Comparison of ENCODE assay signal across 8 cellular contexts in the genomic region with DNA sequence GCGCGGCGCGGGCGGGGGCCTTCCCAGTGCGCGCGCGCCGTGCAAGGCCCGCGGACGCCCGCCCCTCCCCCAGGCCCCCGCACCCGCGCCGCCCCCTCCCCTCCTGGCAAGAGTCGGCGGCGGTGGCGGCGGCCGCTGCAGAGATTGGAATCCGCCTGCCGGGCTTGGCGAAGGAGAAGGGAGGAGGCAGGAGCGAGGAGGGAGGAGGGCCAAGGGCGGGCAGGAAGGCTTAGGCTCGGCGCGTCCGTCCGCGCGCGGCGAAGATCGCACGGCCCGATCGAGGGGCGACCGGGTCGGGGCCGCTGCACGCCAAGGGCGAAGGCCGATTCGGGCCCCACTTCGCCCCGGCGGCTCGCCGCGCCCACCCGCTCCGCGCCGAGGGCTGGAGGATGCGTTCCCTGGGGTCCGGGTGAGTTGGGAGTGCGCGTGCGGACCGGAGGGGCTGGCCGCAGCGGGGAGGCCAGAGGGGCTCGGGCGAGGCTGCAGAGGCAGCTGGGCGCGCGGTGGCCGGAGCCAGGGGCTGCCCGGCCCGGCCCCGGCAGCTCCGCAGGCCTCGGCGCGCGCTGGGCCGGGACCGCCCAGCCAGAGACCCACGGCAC. TPM values are rescaled to one million over a fixed set of nuclear protein-coding genes. Genes with fewer than 3 reads are reported as not detected.
A peak's percentile ranks its signal among the peaks of the same experiment; 100 is the strongest.
DNase-seq lines count a peak whose midpoint lies in the region; ATAC-seq lines count a peak whose summit lies in the region.

BMPR1A (plus strand) TSS at position 109 of the 599 bp plus-strand sequence. CDS start 119,400 bp downstream, outside the sequence.

- peak; percentile 22 for ATAC-seq in GM21381 (IDR thresholded peaks at IDR 0.05; ENCODE audit: unreplicated experiment)

- peaks cover 4% of the 10 kb centered on the region; the same call in 1 of the 2 replicates for H3K4me1 ChIP-seq in iPS DF 6.9 (ENCODE audit: control insufficient read depth, insufficient read depth, low read length)

- no peaks in the 10 kb centered on the region for H3K9me3 ChIP-seq in iPS DF 6.9 (ENCODE audit: control insufficient read depth, insufficient read depth, low read length)

- WGBS in iPS DF 6.9 (ENCODE audit: insufficient coverage, insufficient read length): no CpG with 5 or more reads among the region's 85 CpGs

- 0 out of 2 replicates have a peak, but pooled peaks cover under 1% of the 10 kb centered on the region for H3K36me3 ChIP-seq in iPS DF 6.9 (ENCODE audit: control insufficient read depth, insufficient read depth, low read length)

- DNase-seq in G401 (ENCODE audit: low spot score) (no peak), HT-29 (ENCODE audit: low spot score) (peak; percentile 84), amniotic epithelial cell (ENCODE audit: low read depth) (peak; percentile 79), iPS DF 6.9 (ENCODE audit: low read depth, low spot score) (no peak), NCI-H1105 (lab: John Stamatoyannopoulos, UW) (no peak)
- DNase-seq in stimulated activated CD4-positive, alpha-beta T cell treated with anti-CD3 and anti-CD28 coated beads, Interleukin-4, amount 100 ng/mL, for 1 hour: no peak

- H3K27ac ChIP-seq in iPS DF 6.9 (ENCODE audit: low read length) (no peak within 1 kb of the TSS), skin epidermis (peak within 1 kb of the TSS; percentile 69 to 97 (median 90))

- no peaks in the 10 kb centered on the region for H3K27me3 ChIP-seq in iPS DF 6.9 (ENCODE audit: control insufficient read depth, insufficient read depth, low read length)

- H3K4me3 ChIP-seq in iPS DF 6.9 (ENCODE audit: low read length) (peak within 1 kb of the TSS; percentile 100), skin epidermis (peak within 1 kb of the TSS; percentile 65 to 91 (median 84))

- in situ Hi-C loops in G401 (cut with HindIII; ENCODE audit: low sequenced_read_pairs): no loop called here

RNA-seq across cellular contexts. Expression of gene BMPR1A, which starts in this region (rescaled TPM):
- 72.5 and 78.8 TPM in 2 replicates for total RNA-seq in G401 (2014; rRNA removed; shearing (Covaris generic))
- 11.2 and 16.4 TPM in 2 replicates for total RNA-seq in HT-29 (2014; rRNA removed; shearing (Covaris generic))

Comparison
In these comparisons a context has a peak if more than half of its experiments do, and no peak if none do; other contexts are left out.
1. DNase-seq: peak in HT-29 (single experiment) and amniotic epithelial cell (single experiment); none in G401 (single experiment), iPS DF 6.9 (single experiment), stimulated activated CD4-positive, alpha-beta T cell treated with anti-CD3 and anti-CD28 coated beads, Interleukin-4, amount 100 ng/mL, for 1 hour (single experiment) and NCI-H1105 (single experiment).